Comparison of ENCODE assay signal across 15 cellular contexts in the genomic region with DNA sequence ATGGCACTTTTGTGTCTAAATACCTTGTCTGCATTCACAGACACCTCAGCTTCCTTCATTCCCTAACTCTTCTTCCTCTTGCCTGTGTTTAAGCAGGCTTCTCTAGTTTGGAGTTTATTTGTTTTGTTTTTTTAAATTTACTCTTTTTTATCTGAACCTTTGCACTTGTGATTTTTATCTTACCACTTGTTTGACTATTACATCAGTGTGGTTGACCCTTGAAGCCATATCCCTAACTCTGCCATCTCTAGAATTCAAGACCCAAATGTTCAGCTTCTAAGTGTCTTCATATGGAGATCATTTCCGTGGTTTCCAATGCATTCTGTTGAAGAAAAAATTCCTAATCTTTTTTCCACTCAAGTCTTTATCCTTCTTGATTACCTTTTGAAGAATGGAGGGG.
A peak's percentile ranks its signal among the peaks of the same experiment; 100 is the strongest.
DNase-seq lines count a peak whose midpoint lies in the region; ATAC-seq and TF ChIP-seq lines count a peak whose summit lies in the region.
"Had no signal": no experiment of that assay in that cellular context is flagged by ENCODE, and none has a peak within 500 bp of the region (broad histone marks: within the 10 kb centered on the region; RNA-seq: fewer than 3 reads in every experiment).

No MANE protein-coding gene starts in this region.

- no peak for TF ChIP-seq POLR2A in right lobe of liver (IDR thresholded peaks at IDR 0.05)

- ATAC-seq in GM23338 (no peak), right lobe of liver (peak; percentile 84 to 93 (median 86)), HG03521 (IDR thresholded peaks at IDR 0.05; ENCODE audit: unreplicated experiment) (no peak)

- H3K4me2 ChIP-seq in GM23338 = no peak overlapping the region
- H3K4me2 ChIP-seq in trophoblast cell (ENCODE audit: low read length) = no peak overlapping the region

- H3K27ac ChIP-seq in GM23338 (ENCODE audit: low read depth) = no peak overlapping the region
- H3K27ac ChIP-seq in right lobe of liver = peak overlapping the region in 1 of 3 donors; percentile 58
- H3K27ac ChIP-seq in trophoblast cell (ENCODE audit: low read depth, low read length) = peak overlapping the region; percentile 70
- H3K27ac ChIP-seq: BLaER1 treated with 17β-estradiol and CSF1 and Interleukin-3, amounts not matched to agents 10 nM and 100 nM; GM23248 had no signal

- H4K91ac ChIP-seq in trophoblast cell (ENCODE audit: low read depth, low read length) = no peak overlapping the region

- H3K9ac ChIP-seq in trophoblast cell (ENCODE audit: low read length) = no peak overlapping the region
- H3K9ac ChIP-seq: BLaER1 treated with 17β-estradiol and CSF1 and Interleukin-3, amounts not matched to agents 10 nM and 100 nM; GM23248 had no signal

- no peak for TF ChIP-seq CTCF in GM23338 (conservative IDR thresholded peaks at IDR 0.05; ENCODE audit: low read depth in 2 of 2)
- no peak for TF ChIP-seq CTCF in endothelial cell (IDR thresholded peaks at IDR 0.05; ENCODE audit: unreplicated experiment)
- no peak for TF ChIP-seq CTCF in right lobe of liver (IDR thresholded peaks at IDR 0.05)

- H3K27ac Mint-ChIP-seq in GM23338 (0 out of 2 replicates have a peak overlapping the region, but pooled peaks have one; percentile 7), endothelial cell (ENCODE audit: unreplicated experiment) (peak overlapping the region; percentile 0)
- H3K27ac Mint-ChIP-seq: CD4-positive, CD25-positive, alpha-beta regulatory T cell had no signal

- peak overlapping the region; percentile 78 for H3K18ac ChIP-seq in trophoblast cell (ENCODE audit: low read length)

- H3K27me3 Mint-ChIP-seq in GM23338 (ENCODE audit: insufficient read depth, low read depth, poor library complexity) (peaks cover 1% of the 10 kb centered on the region), endothelial cell (ENCODE audit: unreplicated experiment) (peaks cover 4% of the 10 kb centered on the region)

- H2AK5ac ChIP-seq in trophoblast cell (ENCODE audit: low read length) = no peak overlapping the region

- H3K4me3 Mint-ChIP-seq in GM23338 (no peak overlapping the region), endothelial cell (ENCODE audit: unreplicated experiment) (no peak overlapping the region)

- no peak overlapping the region for H2BK12ac ChIP-seq in trophoblast cell (ENCODE audit: low read length)

- no peaks in the 10 kb centered on the region for H3K9me3 ChIP-seq in right lobe of liver
- H3K9me3 ChIP-seq in trophoblast cell (ENCODE audit: insufficient read depth, low read depth, low read length) = no peaks in the 10 kb centered on the region
- H3K9me3 ChIP-seq: BLaER1 treated with 17β-estradiol and CSF1 and Interleukin-3, amounts not matched to agents 10 nM and 100 nM had no signal

- H2BK5ac ChIP-seq in trophoblast cell (ENCODE audit: low read depth, low read length, poor library complexity) = no peak overlapping the region

- no peak overlapping the region for H3K23ac ChIP-seq in trophoblast cell (ENCODE audit: low read length)

- H3K9me3 Mint-ChIP-seq in GM23338 (no peaks in the 10 kb centered on the region), endothelial cell (ENCODE audit: unreplicated experiment) (no peaks in the 10 kb centered on the region)

- H3K4me3 ChIP-seq in GM23338 (no peak overlapping the region), right lobe of liver (peak overlapping the region in 1 of 3 donors; percentile 9), trophoblast cell (ENCODE audit: low read depth, low read length) (no peak overlapping the region)
- H3K4me3 ChIP-seq: BLaER1 treated with 17β-estradiol and CSF1 and Interleukin-3, amounts not matched to agents 10 nM and 100 nM; GM23248 had no signal

- H4K20me1 ChIP-seq in GM23338 (replicated peaks; ENCODE audit: insufficient read depth) = no peaks in the 10 kb centered on the region
- H4K20me1 ChIP-seq: BLaER1 treated with 17β-estradiol and CSF1 and Interleukin-3, amounts not matched to agents 10 nM and 100 nM had no signal

- H3K36me3 ChIP-seq in GM23338 (ENCODE audit: insufficient read depth) (no peaks in the 10 kb centered on the region; the same call in 1 of the 2 replicates), right lobe of liver (no peaks in the 10 kb centered on the region), trophoblast cell (ENCODE audit: control insufficient read depth in 1 of 2, insufficient read depth in 2 of 2, low read length in 2 of 2) (peaks cover 6 to 24% of the 10 kb centered on the region in 2 experiments)
- H3K36me3 ChIP-seq: BLaER1 treated with 17β-estradiol and CSF1 and Interleukin-3, amounts not matched to agents 10 nM and 100 nM had no signal

- H2AFZ ChIP-seq in GM23338 (no peak overlapping the region), trophoblast cell (ENCODE audit: insufficient read depth, low read length, poor library complexity) (no peak overlapping the region)
- H2AFZ ChIP-seq: GM23248 had no signal

- peaks cover 20% of the 10 kb centered on the region for H3K4me1 ChIP-seq in GM23338 (ENCODE audit: insufficient read depth)
- peaks cover 0 to 24% (median 11%) of the 10 kb centered on the region in 4 donors for H3K4me1 ChIP-seq in right lobe of liver
- peaks cover 17 to 28% of the 10 kb centered on the region in 2 experiments for H3K4me1 ChIP-seq in trophoblast cell (ENCODE audit: control insufficient read depth in 1 of 2, insufficient read depth in 2 of 2, low read length in 2 of 2)

- H3K79me2 ChIP-seq in GM23338 (replicated peaks; ENCODE audit: insufficient read depth) (no peaks in the 10 kb centered on the region), trophoblast cell (ENCODE audit: control insufficient read depth, insufficient read depth, low read length, poor library complexity) (peaks cover 3% of the 10 kb centered on the region)

- no peak overlapping the region for H3K14ac ChIP-seq in trophoblast cell (ENCODE audit: low read length)

- WGBS in right lobe of liver (ENCODE audit: insufficient coverage, low coverage, low lambda C conversion rate, missing lambda C conversion rate) = 8% methylated on average over 1 of the region's 1 CpG
- no CpG with 5 or more reads among the region's 1 CpG for WGBS in trophoblast cell (ENCODE audit: extremely low coverage, insufficient coverage, insufficient read length)

- H4K12ac ChIP-seq in trophoblast cell (ENCODE audit: low read depth, low read length) = no peak overlapping the region

- no peaks in the 10 kb centered on the region for H3K9me2 ChIP-seq in GM23338 (ENCODE audit: insufficient read depth)

- H3K79me1 ChIP-seq in trophoblast cell (ENCODE audit: low read length) = peaks cover 8% of the 10 kb centered on the region

- intact Hi-C loops in right lobe of liver (cut with DNase I) = no loop called here

- H3K4me1 Mint-ChIP-seq in GM23338 (peaks cover 21% of the 10 kb centered on the region), endothelial cell (ENCODE audit: unreplicated experiment) (peaks cover 17% of the 10 kb centered on the region)

- no peak for DNase-seq in GM23338 (ENCODE audit: low spot score)
- DNase-seq in endothelial cell (ENCODE audit: low spot score) = no peak
- DNase-seq in right lobe of liver = no peak
- DNase-seq in trophoblast cell = no peak
- DNase-seq in COR-L47 (lab: John Stamatoyannopoulos, UW) = no peak
- DNase-seq in SW 1271 (lab: John Stamatoyannopoulos, UW) = no peak
- no peak for DNase-seq in NCI-H1436 (lab: John Stamatoyannopoulos, UW)
- DNase-seq: ACHN; CD4-positive, CD25-positive, alpha-beta regulatory T cell; DMS79; GDM1; GM23248; H7 had no signal

- H2BK120ac ChIP-seq in trophoblast cell (ENCODE audit: insufficient read depth, low read length, poor library complexity) = no peak overlapping the region

- H3K36me3 Mint-ChIP-seq in GM23338 (ENCODE audit: low read depth) = no peaks in the 10 kb centered on the region; the same call in 2 of the 3 replicates
- peaks cover 37% of the 10 kb centered on the region for H3K36me3 Mint-ChIP-seq in endothelial cell (ENCODE audit: low read depth, unreplicated experiment)
- H3K36me3 Mint-ChIP-seq: CD4-positive, CD25-positive, alpha-beta regulatory T cell had no signal

- no peak overlapping the region for H4K8ac ChIP-seq in trophoblast cell (ENCODE audit: low read depth, low read length)

- H3K27me3 ChIP-seq in GM23338 (ENCODE audit: insufficient read depth) (no peaks in the 10 kb centered on the region), right lobe of liver (no peaks in the 10 kb centered on the region), trophoblast cell (ENCODE audit: insufficient read depth, low read length) (no peaks in the 10 kb centered on the region)
- H3K27me3 ChIP-seq: BLaER1 treated with 17β-estradiol and CSF1 and Interleukin-3, amounts not matched to agents 10 nM and 100 nM had no signal

- no peak overlapping the region for H3K4ac ChIP-seq in trophoblast cell (ENCODE audit: low read depth, low read length)

- H3F3A ChIP-seq in GM23338 (replicated peaks; ENCODE audit: low read depth) = no peaks in the 10 kb centered on the region

TF ChIP-seq in GM23338, 12 proteins besides CTCF, POLR2A, EP300 and RAD21:
- TF ChIP-seq STAT1 (IDR thresholded peaks at IDR 0.05; ENCODE audit: unreplicated experiment) (no peak), ZNF114 (CRISPR knock-in tag; IDR thresholded peaks at IDR 0.05) (no peak), EZH2phosphoT487 (IDR thresholded peaks at IDR 0.05; ENCODE audit: unreplicated experiment) (no peak)

Comparison
In these comparisons a context has a peak if more than half of its experiments do, and no peak if none do; other contexts are left out.
1. ATAC-seq: peak in right lobe of liver (4 of 4); none in GM23338 (single experiment) and HG03521 (single experiment).